20 cellular contexts compared by ENCODE assay signal in genomic region chr1:112296908-112297307, GRCh38.
DNase-seq lines count a peak whose midpoint lies in the region; ATAC-seq and TF ChIP-seq lines count a peak whose summit lies in the region.
"Had no signal": no experiment of that assay in that cellular context is flagged by ENCODE, and none has a peak within 500 bp of the region (broad histone marks: within the 10 kb centered on the region; RNA-seq: fewer than 3 reads in every experiment).

No MANE protein-coding gene starts in this region.

- TF ChIP-seq CTCF in AG04450 (IDR thresholded peaks at IDR 0.05; ENCODE audit: low read depth, low read length) (no peak), fibroblast of pulmonary artery (IDR thresholded peaks at IDR 0.05; ENCODE audit: low read length, missing control alignments) (no peak)

- H3K4me3 ChIP-seq in AG04450 (ENCODE audit: low read depth, low read length): no peak overlapping the region
- H3K4me3 ChIP-seq in fibroblast of pulmonary artery (replicated peaks; ENCODE audit: low read depth, low read length): no peak overlapping the region
- H3K4me3 ChIP-seq: esophagus squamous epithelium had no signal

- H3K9me3 ChIP-seq in AG04450 (ENCODE audit: control insufficient read depth, insufficient read depth, low read length): no peaks in the 10 kb centered on the region
- H3K9me3 ChIP-seq: esophagus squamous epithelium, neutrophil had no signal

- no peak for ATAC-seq in GM19463 (IDR thresholded peaks at IDR 0.05; ENCODE audit: unreplicated experiment)
- ATAC-seq: effector memory CD8-positive, alpha-beta T cell; left lobe of liver; T-cell had no signal

- CTCF ChIA-PET in AG04450 (lab: Charles Lee): interaction anchor here (1.2 to 3.2 kb wide), 3 partner anchors 22 to 74 kb away, joined by 3 to 30 read pairs (median 5); no protein-coding TSS in a partner anchor

- peaks cover 3% of the 10 kb centered on the region for H3K27me3 ChIP-seq in AG04450 (ENCODE audit: control insufficient read depth, insufficient read depth, low read length)
- H3K27me3 ChIP-seq: esophagus squamous epithelium had no signal

- DNase-seq in AG04450 (ENCODE audit: low read depth, low spot score): peak; percentile 36
- peak; percentile 33 for DNase-seq in HCEC 1CT
- DNase-seq in NCI-H774 (lab: John Stamatoyannopoulos, UW): peak; percentile 16
- DNase-seq in fibroblast of pulmonary artery (ENCODE audit: low read depth): peak; percentile 23
- DNase-seq in activated CD8-positive, alpha-beta memory T cell treated with anti-CD3 and anti-CD28 coated beads for 24 hours: no peak
- DNase-seq in activated effector memory CD4-positive, alpha-beta T cell treated with anti-CD3 and anti-CD28 coated beads, Interleukin-2, amount 50 U/mL, for 16 hours: no peak
- DNase-seq in DMS153 (lab: John Stamatoyannopoulos, UW): no peak
- DNase-seq: activated CD4-positive, alpha-beta T cell treated with anti-CD3 and anti-CD28 coated beads, Interleukin-2, amount 50 U/mL, for 4 hours; activated naive CD4-positive, alpha-beta T cell treated with anti-CD3 and anti-CD28 coated beads, Interleukin-2, amount 10 ng/mL, durations not matched to agents 7 days and 5 days; anterior cingulate cortex; CD8-positive, alpha-beta memory T cell; cerebellar nuclear complex; effector memory CD8-positive, alpha-beta T cell; esophagus squamous epithelium; glutamatergic neuron; GOT3; T-cell had no signal

- H3K27ac ChIP-seq in AG04450 (ENCODE audit: low read depth, low read length): peak overlapping the region; percentile 21
- H3K27ac ChIP-seq: esophagus squamous epithelium, neutrophil had no signal

- POLR2A ChIA-PET in AG04450 (lab: Yijun Ruan, JAX): no interaction called here

Comparison
In these comparisons a context has a peak if more than half of its experiments do, and no peak if none do; other contexts are left out.
1. DNase-seq: peak in AG04450 (single experiment), HCEC 1CT (single experiment), NCI-H774 (single experiment) and fibroblast of pulmonary artery (single experiment); none in activated CD8-positive, alpha-beta memory T cell treated with anti-CD3 and anti-CD28 coated beads for 24 hours (single experiment), activated effector memory CD4-positive, alpha-beta T cell treated with anti-CD3 and anti-CD28 coated beads, Interleukin-2, amount 50 U/mL, for 16 hours (single experiment) and DMS153 (single experiment).